16 cellular contexts compared by ENCODE assay signal in the genomic region with DNA sequence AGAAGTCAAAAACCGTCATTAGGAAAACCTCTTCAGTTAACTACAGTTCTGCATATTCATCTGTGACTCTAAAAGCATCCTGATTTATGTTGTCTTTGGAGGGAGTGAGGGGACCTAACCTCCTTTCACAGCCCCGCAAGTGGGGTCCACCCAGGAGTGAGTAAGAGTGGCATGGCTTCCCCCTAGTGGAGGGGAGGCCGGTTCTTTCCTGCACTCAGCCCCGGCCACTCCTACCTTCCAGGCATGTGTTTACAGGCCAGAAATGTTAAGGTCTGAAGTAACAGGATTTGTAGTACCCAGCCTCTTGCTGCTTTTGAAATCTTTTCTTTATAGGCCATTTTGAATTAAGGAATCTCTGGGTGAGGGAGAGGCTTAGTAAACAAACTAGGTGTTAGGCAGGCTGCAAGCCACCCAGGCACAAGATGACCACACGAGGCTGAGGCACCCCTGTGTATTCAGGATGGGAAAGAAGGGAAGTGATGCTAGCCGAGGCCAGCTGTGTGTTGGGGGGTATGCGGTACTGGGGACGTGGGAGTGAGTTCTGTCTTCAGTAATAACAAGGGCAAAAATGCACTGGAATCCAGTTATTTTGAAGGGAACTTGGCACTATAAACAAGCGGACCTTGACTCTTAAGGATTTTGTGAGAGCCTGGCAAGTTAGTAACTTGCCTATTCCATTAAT. TPM values are rescaled to one million over a fixed set of nuclear protein-coding genes. Genes with fewer than 3 reads are reported as not detected.
DNase-seq lines count a peak whose midpoint lies in the region; ATAC-seq, FAIRE-seq and TF ChIP-seq lines count a peak whose summit lies in the region.
"Had no signal": no experiment of that assay in that cellular context is flagged by ENCODE, and none has a peak within 500 bp of the region (broad histone marks: within the 10 kb centered on the region; RNA-seq: fewer than 3 reads in every experiment).

No MANE protein-coding gene starts in this region.

- CTCF ChIA-PET in K562 (lab: Yijun Ruan, JAX; ENCODE audit: low intra/inter-chr PET ratio) (no interaction called here), PC-9 (lab: Charles Lee) (no interaction called here)

- POLR2A ChIA-PET in K562 (lab: Yijun Ruan, JAX): interaction anchor here (0.6 to 1.0 kb wide), 2 partner anchors 25 to 1566 kb away, joined by 3 read pairs; no protein-coding TSS in a partner anchor
- POLR2A ChIA-PET in PC-9 (lab: Charles Lee; ENCODE audit: unreplicated experiment): no interaction called here

- H2AFZ ChIP-seq in MM.1S (ENCODE audit: low read length) (no peak overlapping the region), K562 (ENCODE audit: low read depth, low read length) (no peak overlapping the region), PC-9 (no peak overlapping the region)

- DNase-seq in MM.1S (no peak), K562 (ENCODE audit: extremely low read depth in 1 of 4, low spot score in 3 of 4) (peak in 2 of 4 experiments; percentile 25 to 43), iPS-NIHi7 (ENCODE audit: extremely low spot score) (peak; percentile 48), transverse colon (no peak), PC-9 (no peak), posterior vena cava (ENCODE audit: low spot score) (no peak)
- DNase-seq: activated naive CD8-positive, alpha-beta T cell treated with anti-CD3 and anti-CD28 coated beads, Interleukin-2, amount 50 U/mL, for 24 hours; CD8-positive, alpha-beta T cell; effector memory CD4-positive, alpha-beta T cell; islet precursor cell; small intestine; SW 1271 had no signal

- H3K9me2 ChIP-seq in MM.1S (replicated peaks; ENCODE audit: insufficient read depth, low read length) (no peaks in the 10 kb centered on the region), PC-9 (ENCODE audit: insufficient read depth) (no peaks in the 10 kb centered on the region)

- H3K9ac ChIP-seq in MM.1S (ENCODE audit: low read length) (no peak overlapping the region), K562 (ENCODE audit: insufficient read depth in 1 of 2, low read depth in 2 of 2, low read length in 2 of 2) (no peak overlapping the region)

- H3K4me3 ChIP-seq in MM.1S (ENCODE audit: low read length) (no peak overlapping the region), K562 (no peak overlapping the region), transverse colon (no peak overlapping the region), PC-9 (no peak overlapping the region)
- H3K4me3 ChIP-seq: gastroesophageal sphincter had no signal

- TF ChIP-seq CTCF in MM.1S (IDR thresholded peaks at IDR 0.05; ENCODE audit: low read length) (0 out of 2 replicates have a peak, but pooled peaks have one; percentile 4), K562 (IDR thresholded peaks at IDR 0.05 in 2 of 3, conservative IDR thresholded peaks at IDR 0.05 in 1 of 3; ENCODE audit: insufficient read depth in 2 of 3, low read depth in 1 of 3, low read length in 3 of 3) (peak; percentile 48 to 60 (median 52); a peak in 5 of 6 replicates), transverse colon (IDR thresholded peaks at IDR 0.05) (peak in 1 of 5 experiments; percentile 16), PC-9 (conservative IDR thresholded peaks at IDR 0.05) (no peak; the same call in 1 of the 2 replicates)

- H3K9me3 ChIP-seq in MM.1S (replicated peaks; ENCODE audit: insufficient read depth, low read length) (no peaks in the 10 kb centered on the region), K562 (replicated peaks; ENCODE audit: control insufficient read depth, insufficient read depth, low read depth, low read length) (no peaks in the 10 kb centered on the region), transverse colon (no peaks in the 10 kb centered on the region), PC-9 (ENCODE audit: insufficient read depth, low read depth) (no peaks in the 10 kb centered on the region)
- H3K9me3 ChIP-seq: gastroesophageal sphincter had no signal

- TF ChIP-seq EP300 in K562 (IDR thresholded peaks at IDR 0.05; ENCODE audit: low read length): no peak
- no peak for TF ChIP-seq EP300 in transverse colon (IDR thresholded peaks at IDR 0.05; ENCODE audit: low read depth)

- H3F3A ChIP-seq in MM.1S (ENCODE audit: insufficient read depth, low read length): peaks cover 13% of the 10 kb centered on the region
- no peaks in the 10 kb centered on the region for H3F3A ChIP-seq in PC-9 (ENCODE audit: insufficient read depth, low read depth)

- H3K27ac ChIP-seq in MM.1S (ENCODE audit: low read length): no peak overlapping the region
- no peak overlapping the region for H3K27ac ChIP-seq in K562 (ENCODE audit: extremely low read depth, low read depth, low read length)
- H3K27ac ChIP-seq in transverse colon: peak overlapping the region in 3 of 4 donors; percentile 63 to 74 (median 71)
- no peak overlapping the region for H3K27ac ChIP-seq in PC-9
- H3K27ac ChIP-seq: gastroesophageal sphincter had no signal

- H3K4me2 ChIP-seq in MM.1S (ENCODE audit: low read depth, low read length) (no peak overlapping the region), K562 (ENCODE audit: insufficient read depth, low read length) (no peak overlapping the region), PC-9 (no peak overlapping the region)

- TF ChIP-seq POLR2A in K562 (conservative IDR thresholded peaks at IDR 0.05): no peak
- no peak for TF ChIP-seq POLR2A in transverse colon (IDR thresholded peaks at IDR 0.05)

- H3K27me3 ChIP-seq in MM.1S (replicated peaks; ENCODE audit: insufficient read depth, low read length) (no peaks in the 10 kb centered on the region), K562 (ENCODE audit: control insufficient read depth in 2 of 2, insufficient read depth in 2 of 2, low read length in 2 of 2) (peaks cover 0 to 14% of the 10 kb centered on the region in 2 experiments; a peak in 3 of 5 replicates), transverse colon (no peaks in the 10 kb centered on the region), PC-9 (ENCODE audit: insufficient read depth, low read depth) (no peaks in the 10 kb centered on the region)
- H3K27me3 ChIP-seq: gastroesophageal sphincter had no signal

- no peaks in the 10 kb centered on the region for H3K9me1 ChIP-seq in K562 (ENCODE audit: control insufficient read depth, insufficient read depth, low read length)

- H3K4me1 ChIP-seq in MM.1S (ENCODE audit: low read length) (peaks cover 20% of the 10 kb centered on the region), K562 (replicated peaks in 1 of 2; ENCODE audit: control insufficient read depth in 2 of 2, insufficient read depth in 2 of 2, low read length in 2 of 2) (no peaks in the 10 kb centered on the region), transverse colon (peaks cover 8 to 34% (median 13%) of the 10 kb centered on the region in 4 donors), PC-9 (replicated peaks; ENCODE audit: insufficient read depth) (no peaks in the 10 kb centered on the region)

- peak; percentile 90 for ATAC-seq in K562
- ATAC-seq in HG03135 (IDR thresholded peaks at IDR 0.05; ENCODE audit: unreplicated experiment): no peak
- ATAC-seq: activated CD4-positive, CD25-positive, alpha-beta regulatory T cell treated with anti-CD3 and anti-CD28 coated beads, Interleukin-2, amount 50 U/mL, for 24 hours; activated naive CD8-positive, alpha-beta T cell treated with anti-CD3 and anti-CD28 coated beads, Interleukin-2, amount 50 U/mL, for 24 hours; CD8-positive, alpha-beta T cell; gastroesophageal sphincter had no signal

- no peak for FAIRE-seq in K562 (lab: Jason Lieb, UNC)
- FAIRE-seq: G401.6, small intestine had no signal

- in situ Hi-C loops in K562 (cut with MboI) (no loop called here), transverse colon (cut with MboI; ENCODE audit: low pct_ligation_motif_present in 1 of 4, low pct_unique_long_range_greater_than_20kb in 1 of 4, low sequenced_read_pairs in 3 of 4) (no loop called here)

- no peaks in the 10 kb centered on the region for H4K20me1 ChIP-seq in MM.1S (ENCODE audit: insufficient read depth, low read length)
- no peaks in the 10 kb centered on the region for H4K20me1 ChIP-seq in K562 (replicated peaks; ENCODE audit: control insufficient read depth, insufficient read depth, low read length)
- no peaks in the 10 kb centered on the region for H4K20me1 ChIP-seq in PC-9 (ENCODE audit: insufficient read depth)

- no TSS peak for BruUV-seq in K562 (replicated peaks; lab: Mats Ljungman, UMichigan)
- no TSS peak for BruUV-seq in PC-9 (replicated peaks; lab: Mats Ljungman, UMichigan)

- H3K79me2 ChIP-seq in MM.1S (ENCODE audit: low read length) (no peaks in the 10 kb centered on the region), K562 (ENCODE audit: control insufficient read depth, insufficient read depth, low read length) (no peaks in the 10 kb centered on the region), PC-9 (ENCODE audit: low read depth) (peaks cover 34% of the 10 kb centered on the region)

- WGBS in K562 (ENCODE audit: insufficient coverage, low coverage, missing lambda C conversion rate): 21% methylated on average over 9 of the region's 9 CpGs
- 50 to 77% methylated on average over 6 to 9 of the region's 9 CpGs for WGBS in transverse colon (ENCODE audit: low coverage in 1 of 2), 2 donors

- intact Hi-C loops in K562 (cut with micrococcal nuclease) (loop anchor here (1.0 kb wide), 1 partner anchor 57 kb away; no protein-coding TSS in a partner anchor), transverse colon (cut with DNase I; ENCODE audit: low total_unique reads) (no loop called here), PC-9 (cut with micrococcal nuclease; ENCODE audit: unreplicated experiment) (no loop called here), posterior vena cava (cut with DNase I) (no loop called here)

- no peaks in the 10 kb centered on the region for H3K36me3 ChIP-seq in MM.1S (replicated peaks; ENCODE audit: insufficient read depth, low read length)
- H3K36me3 ChIP-seq in K562 (ENCODE audit: control insufficient read depth, insufficient read depth, low read length): no peaks in the 10 kb centered on the region
- no peaks in the 10 kb centered on the region for H3K36me3 ChIP-seq in transverse colon
- no peaks in the 10 kb centered on the region; the same call in 1 of the 2 replicates for H3K36me3 ChIP-seq in PC-9 (ENCODE audit: low read depth)
- H3K36me3 ChIP-seq: gastroesophageal sphincter had no signal

- TF ChIP-seq RAD21 in K562 (CRISPR knock-in tag; conservative IDR thresholded peaks at IDR 0.05 in 1 of 2, IDR thresholded peaks at IDR 0.05 in 1 of 2): peak in 1 of 2 experiments; percentile 67; a peak in 2 of 4 replicates

RNA-seq across cellular contexts. Expression of a gene that starts 50.5 kb away (rescaled TPM):
- 6.2 and 9.3 TPM in 2 replicates for total RNA-seq in K562 (2011; cell fraction: chromatin; rRNA removed; ENCODE audit: low replicate concordance)
- total RNA-seq in K562 (2011; cell fraction: nucleolus; rRNA removed): 5.0 and 5.5 TPM in 2 replicates
- 7.6 and 10.7 TPM in 2 replicates for total RNA-seq in K562 (2011; cell fraction: nucleoplasm; rRNA removed)
- total RNA-seq in K562 (2014; rRNA removed) (7.6 and 8.4 TPM in 2 replicates), K562 (2014; rRNA removed; fragmentation: Illumina TruSeq; extraction: Trizol) (12.0 and 12.6 TPM in 2 replicates), K562 (2015; rRNA removed; fragmentation: Illumina TruSeq; extraction: Trizol) (11.3 and 11.9 TPM in 2 replicates), K562 (2021) (17.9 and 19.5 TPM in 2 replicates), transverse colon (100 to 1,000 TPM in 1 of 4 donors, 10 to 100 TPM in 3; 39.8 to 105 (median 56.2) TPM), PC-9 (2021) (118 and 124 TPM in 2 replicates), posterior vena cava (10 to 100 TPM; 41.3 to 45.7 TPM)
- polyA plus RNA-seq in K562 (2011; rRNA removed) (10.5 and 19.3 TPM in 2 replicates), K562 (2014; fragmentation: Illumina TruSeq; extraction: Trizol) (14.2 and 14.4 TPM in 2 replicates), K562 (2014; fragmentation: Nextera tagmentation; extraction: Ambion mirVana) (1 to 10 TPM; 5.1 to 5.8 TPM), K562 (2014; rRNA removed) (8.8 and 8.9 TPM in 2 replicates)
- polyA plus RNA-seq in K562 (2011; cell fraction: cytosol; rRNA removed): 10.3 and 11.4 TPM in 2 replicates
- polyA plus RNA-seq in K562 (2011; cell fraction: nucleus; rRNA removed): 11.8 and 15.8 TPM in 2 replicates
- 17.8 and 20.7 TPM in 2 replicates for polyA plus RNA-seq in K562 (2012)
- polyA minus RNA-seq in K562 (2011; rRNA and poly(A)+ RNA removed): 11.9 and 16.8 TPM in 2 replicates
- polyA minus RNA-seq in K562 (2011; cell fraction: cytosol; rRNA and poly(A)+ RNA removed): 8.1 and 11.4 TPM in 2 replicates
- 2.3 and 3.8 TPM in 2 replicates for polyA minus RNA-seq in K562 (2011; cell fraction: nucleus; rRNA and poly(A)+ RNA removed)

Comparison
In these comparisons a context has a peak if more than half of its experiments do, and no peak if none do; other contexts are left out.
1. H3K27ac ChIP-seq: peak in transverse colon (3 of 4); none in MM.1S (single experiment), K562 (single experiment) and PC-9 (single experiment).